ENCODE assay signal across 8 cellular contexts in the genomic region with DNA sequence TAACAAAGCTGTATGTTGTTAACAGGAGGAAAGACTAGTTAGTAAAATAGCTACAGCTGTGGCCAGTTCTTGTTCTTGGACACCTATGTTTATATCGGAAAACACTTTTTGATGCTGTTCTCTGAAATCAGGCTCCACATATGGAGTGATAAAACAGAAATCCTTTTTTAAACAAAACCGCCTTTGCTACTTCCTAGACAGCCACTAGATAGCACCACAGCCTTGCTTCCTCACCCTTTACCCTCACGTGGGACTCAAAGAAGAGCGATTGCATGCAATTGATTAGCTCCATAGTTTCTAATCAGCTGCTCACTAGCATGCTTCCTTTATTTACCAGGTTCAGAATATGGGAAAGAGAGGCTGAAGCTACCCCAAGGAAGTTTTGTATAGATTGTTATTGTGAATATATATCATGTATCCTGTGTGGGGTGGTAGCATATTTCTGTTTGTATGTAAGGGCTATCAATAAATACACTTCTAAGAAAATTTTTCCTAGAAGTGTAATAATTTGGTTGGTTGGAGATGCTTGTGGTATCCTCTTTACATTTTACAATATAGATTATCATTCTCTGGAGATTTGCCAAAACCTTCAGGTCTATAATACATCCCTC. TPM values are rescaled to one million over a fixed set of nuclear protein-coding genes. Genes with fewer than 3 reads are reported as not detected.
DNase-seq lines count a peak whose midpoint lies in the region; ATAC-seq and TF ChIP-seq lines count a peak whose summit lies in the region.

No MANE protein-coding gene starts in this region.

- no peak overlapping the region for H3K27ac ChIP-seq in AG04450 (ENCODE audit: low read depth, low read length)
- no peak overlapping the region for H3K27ac ChIP-seq in ascending aorta

- ATAC-seq in left lobe of liver (peak; percentile 54), GM18861 (IDR thresholded peaks at IDR 0.05; ENCODE audit: unreplicated experiment) (no peak), GM19035 (IDR thresholded peaks at IDR 0.05; ENCODE audit: unreplicated experiment) (no peak)

- DNase-seq in AG04450 (ENCODE audit: low read depth, low spot score) (no peak), NCI-H526 (lab: John Stamatoyannopoulos, UW) (peak; percentile 40 to 56), ascending aorta (ENCODE audit: low spot score in 2 of 2) (no peak), left lobe of liver (ENCODE audit: low spot score) (no peak)
- DNase-seq in stimulated activated CD8-positive, alpha-beta memory T cell treated with anti-CD3 and anti-CD28 coated beads, Interleukin-4, amount 100 ng/mL, for 48 hours, result no peak

- intact Hi-C loops in ascending aorta (cut with DNase I), result loop anchor here (1.0 to 10.0 kb wide), 5 partner anchors 19 to 264 kb away; partner anchors contain the start of gene RNU5A-1

- POLR2A ChIA-PET in AG04450 (lab: Yijun Ruan, JAX), result interaction anchor here (0.6 to 1.4 kb wide), 5 partner anchors 9 to 152 kb away, joined by 3 to 5 read pairs (median 4); partner anchors contain the start of gene CLPX

- peak; percentile 82 for TF ChIP-seq CTCF in AG04450 (IDR thresholded peaks at IDR 0.05; ENCODE audit: low read depth, low read length)
- peak; percentile 59 for TF ChIP-seq CTCF in GM12874 (IDR thresholded peaks at IDR 0.05; ENCODE audit: insufficient read depth, low read depth, low read length)
- peak; percentile 26 to 71 (median 48) for TF ChIP-seq CTCF in ascending aorta (IDR thresholded peaks at IDR 0.05)

- CTCF ChIA-PET in AG04450 (lab: Charles Lee), result interaction anchor here (0.5 to 6.6 kb wide), 40 partner anchors 10 to 807 kb away, joined by 3 to 78 read pairs (median 4); partner anchors contain the start of genes KBTBD13, PDCD7 and UBAP1L

- H3K4me1 ChIP-seq in ascending aorta, result no peaks in the 10 kb centered on the region

- H3K36me3 ChIP-seq in ascending aorta, result no peaks in the 10 kb centered on the region

- H3K27me3 ChIP-seq in AG04450 (ENCODE audit: control insufficient read depth, insufficient read depth, low read length) (no peaks in the 10 kb centered on the region), ascending aorta (no peaks in the 10 kb centered on the region)

- H3K9me3 ChIP-seq in AG04450 (ENCODE audit: control insufficient read depth, insufficient read depth, low read length), result peaks cover 3% of the 10 kb centered on the region; the same call in 1 of the 2 replicates
- H3K9me3 ChIP-seq in ascending aorta, result no peaks in the 10 kb centered on the region

- no peak overlapping the region for H3K4me3 ChIP-seq in AG04450 (ENCODE audit: low read depth, low read length)
- no peak overlapping the region for H3K4me3 ChIP-seq in ascending aorta

RNA-seq across cellular contexts. Expression of gene MTFMT, which starts 4.3 kb away (rescaled TPM):
- 11.6 and 15.3 TPM in 2 replicates for polyA plus RNA-seq in AG04450 (2011; rRNA removed)
- 6.3 and 17.1 TPM in 2 replicates for polyA minus RNA-seq in AG04450 (2011; rRNA and poly(A)+ RNA removed)
- total RNA-seq in ascending aorta (54.7 TPM), left lobe of liver (9.9 TPM)

RNA-seq across cellular contexts. Expression of gene SLC51B, which starts 11.4 kb away (rescaled TPM):
- 0.50 and 0.61 TPM in 2 replicates for polyA plus RNA-seq in AG04450 (2011; rRNA removed)
- 0.48 TPM in 1 of 2 replicates, not detected in the other for polyA minus RNA-seq in AG04450 (2011; rRNA and poly(A)+ RNA removed)
- total RNA-seq in ascending aorta, result not detected
- 0.75 TPM for total RNA-seq in left lobe of liver

RNA-seq across cellular contexts. Expression of gene RASL12, which starts 34.0 kb away (rescaled TPM):
- 11.4 and 13.8 TPM in 2 replicates for polyA plus RNA-seq in AG04450 (2011; rRNA removed)
- 13.9 and 21.2 TPM in 2 replicates for polyA minus RNA-seq in AG04450 (2011; rRNA and poly(A)+ RNA removed)
- total RNA-seq in ascending aorta (187 TPM), left lobe of liver (0.15 TPM)

RNA-seq across cellular contexts. Expression of gene KBTBD13, which starts 42.8 kb away (rescaled TPM):
- not detected in 2 replicates for polyA plus RNA-seq in AG04450 (2011; rRNA removed)
- 0.09 TPM in 1 of 2 replicates, not detected in the other for polyA minus RNA-seq in AG04450 (2011; rRNA and poly(A)+ RNA removed)
- total RNA-seq in ascending aorta, result 0.21 TPM
- total RNA-seq in left lobe of liver, result not detected

RNA-seq across cellular contexts. Expression of gene SPG21, which starts 44.0 kb away (rescaled TPM):
- 85.7 and 101 TPM in 2 replicates for polyA plus RNA-seq in AG04450 (2011; rRNA removed)
- 49.5 and 57.6 TPM in 2 replicates for polyA minus RNA-seq in AG04450 (2011; rRNA and poly(A)+ RNA removed)
- 41.5 TPM for total RNA-seq in ascending aorta
- 35.7 TPM for total RNA-seq in left lobe of liver

Comparison
In these comparisons a context has a peak if more than half of its experiments do, and no peak if none do; other contexts are left out.
1. DNase-seq: peak in NCI-H526 (2 of 2); none in AG04450 (single experiment), ascending aorta (0 of 2), left lobe of liver (single experiment) and stimulated activated CD8-positive, alpha-beta memory T cell treated with anti-CD3 and anti-CD28 coated beads, Interleukin-4, amount 100 ng/mL, for 48 hours (single experiment).
2. RNA of gene RASL12, which starts 34.0 kb away (total RNA-seq): 187 TPM in ascending aorta (single experiment); 0.15 TPM in left lobe of liver (single experiment); every median in the first group is over 100 times any median in the second.
3. Peak in every context shown above with its lines, with median percentiles within 50 percentile points of each other: CTCF ChIP-seq.